Comparison of ENCODE assay signal across 16 cellular contexts in the genomic region with DNA sequence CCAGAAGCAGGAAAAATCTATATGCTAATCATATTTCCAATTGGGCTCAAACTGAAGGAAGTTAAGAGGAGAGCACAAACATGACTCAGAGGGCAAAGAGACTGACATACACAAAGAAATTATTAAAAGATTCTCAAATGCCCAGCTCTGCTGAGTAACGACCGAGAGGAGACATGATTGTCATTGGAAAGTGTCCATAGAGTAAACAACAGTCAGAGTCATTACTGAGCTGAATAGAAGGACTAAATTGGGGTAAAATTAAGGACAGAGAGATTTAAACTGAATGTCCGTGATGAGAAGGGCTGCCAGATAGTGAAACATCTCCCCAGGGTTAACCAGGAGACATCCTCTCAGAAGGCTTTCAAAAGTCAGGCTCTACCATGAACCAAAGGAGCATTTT.
DNase-seq lines count a peak whose midpoint lies in the region; ATAC-seq, FAIRE-seq and TF ChIP-seq lines count a peak whose summit lies in the region.
"Had no signal": no experiment of that assay in that cellular context is flagged by ENCODE, and none has a peak within 500 bp of the region (broad histone marks: within the 10 kb centered on the region; RNA-seq: fewer than 3 reads in every experiment).

No MANE protein-coding gene starts in this region.

- no peak overlapping the region for H3K9ac ChIP-seq in astrocyte (ENCODE audit: low read length)

- peak overlapping the region; percentile 54 for H3K4me2 ChIP-seq in astrocyte (ENCODE audit: low read length)

- intact Hi-C loops in mucosa of descending colon (cut with DNase I, micrococcal nuclease), result no loop called here

- peak overlapping the region; percentile 37 for H2AFZ ChIP-seq in astrocyte (ENCODE audit: low read depth, low read length)

- H3K27me3 Mint-ChIP-seq in astrocyte (ENCODE audit: low read depth, unreplicated experiment), result no peaks in the 10 kb centered on the region
- peaks cover 6% of the 10 kb centered on the region for H3K27me3 Mint-ChIP-seq in T-helper 2 cell treated with Interferon-gamma antibody and Interleukin-4, amounts not matched to agents 5 μg/mL and 100 μg/mL, for 36 hours (ENCODE audit: low read depth)

- H3K36me3 Mint-ChIP-seq in astrocyte (ENCODE audit: low read depth, unreplicated experiment), result no peaks in the 10 kb centered on the region
- no peaks in the 10 kb centered on the region for H3K36me3 Mint-ChIP-seq in T-helper 2 cell treated with Interferon-gamma antibody and Interleukin-4, amounts not matched to agents 5 μg/mL and 100 μg/mL, for 36 hours (ENCODE audit: low read depth)
- H3K36me3 Mint-ChIP-seq: CD8-positive, alpha-beta memory T cell had no signal

- H3K4me1 ChIP-seq in astrocyte (ENCODE audit: insufficient read depth, low read length) (no peaks in the 10 kb centered on the region), mucosa of descending colon (ENCODE audit: low read depth) (no peaks in the 10 kb centered on the region)

- no peak overlapping the region for H3K4me3 ChIP-seq in astrocyte (ENCODE audit: insufficient read depth, low read depth, low read length)
- no peak overlapping the region for H3K4me3 ChIP-seq in mucosa of descending colon

- no peak overlapping the region for H3K4me3 Mint-ChIP-seq in astrocyte (ENCODE audit: unreplicated experiment)
- no peak overlapping the region for H3K4me3 Mint-ChIP-seq in T-helper 2 cell treated with Interferon-gamma antibody and Interleukin-4, amounts not matched to agents 5 μg/mL and 100 μg/mL, for 36 hours
- H3K4me3 Mint-ChIP-seq: activated T-cell treated with anti-CD3 and anti-CD28 coated beads, Interleukin-2, amount 50 U/mL, for 72 hours; CD8-positive, alpha-beta memory T cell; H9; nephron had no signal

- no peaks in the 10 kb centered on the region for H3K9me3 Mint-ChIP-seq in astrocyte (ENCODE audit: unreplicated experiment)
- H3K9me3 Mint-ChIP-seq in T-helper 2 cell treated with Interferon-gamma antibody and Interleukin-4, amounts not matched to agents 5 μg/mL and 100 μg/mL, for 36 hours, result no peaks in the 10 kb centered on the region
- H3K9me3 Mint-ChIP-seq: activated T-cell treated with anti-CD3 and anti-CD28 coated beads, Interleukin-2, amount 50 U/mL, for 72 hours; CD8-positive, alpha-beta memory T cell; nephron had no signal

- no peaks in the 10 kb centered on the region for H3K9me3 ChIP-seq in astrocyte (ENCODE audit: insufficient read depth, low read depth, low read length)
- H3K9me3 ChIP-seq in mucosa of descending colon, result no peaks in the 10 kb centered on the region

- H3K27ac ChIP-seq in astrocyte (ENCODE audit: low read depth, low read length), result no peak overlapping the region

- H3K27me3 ChIP-seq in astrocyte (ENCODE audit: insufficient read depth, low read length), result no peaks in the 10 kb centered on the region

- H3K36me3 ChIP-seq in astrocyte (ENCODE audit: insufficient read depth, low read length), result no peaks in the 10 kb centered on the region
- H3K36me3 ChIP-seq in mucosa of descending colon (ENCODE audit: low read depth), result no peaks in the 10 kb centered on the region

- TF ChIP-seq CTCF in astrocyte (IDR thresholded peaks at IDR 0.05; ENCODE audit: insufficient read depth, low read depth, low read length) (no peak), mucosa of descending colon (IDR thresholded peaks at IDR 0.05) (no peak)

- FAIRE-seq in astrocyte (lab: Jason Lieb, UNC), result no peak
- no peak for FAIRE-seq in frontal cortex (lab: Jason Lieb, UNC)

- peak; percentile 22 for DNase-seq in ELR (ENCODE audit: low read depth)
- DNase-seq in NCI-H1436 treated with DMSO at 0.1 percent for 48 hours (lab: John Stamatoyannopoulos, UW), result peak; percentile 27
- DNase-seq in astrocyte (ENCODE audit: low read depth), result no peak
- no peak for DNase-seq in mucosa of descending colon
- DNase-seq in T-helper 2 cell treated with Interferon-gamma antibody and Interleukin-4, amounts not matched to agents 5 μg/mL and 100 μg/mL, for 36 hours (ENCODE audit: low spot score), result no peak
- DNase-seq in frontal cortex (ENCODE audit: low spot score in 2 of 2), result no peak
- DNase-seq: activated CD4-positive, CD25-positive, alpha-beta regulatory T cell treated with anti-CD3 and anti-CD28 coated beads, Interleukin-2, amount 50 U/mL, for 72 hours; activated T-cell treated with anti-CD3 and anti-CD28 coated beads, Interleukin-2, amount 50 U/mL, for 72 hours; aorta; CD8-positive, alpha-beta memory T cell; H9; head of caudate nucleus; left cardiac atrium; NCI-H526 treated with DMSO at 0.1 percent for 48 hours had no signal

- ATAC-seq in mucosa of descending colon, result peak; percentile 63
- ATAC-seq in HG03135 (IDR thresholded peaks at IDR 0.05; ENCODE audit: unreplicated experiment), result no peak
- ATAC-seq: activated T-cell treated with anti-CD3 and anti-CD28 coated beads, Interleukin-2, amount 50 U/mL, for 72 hours had no signal

- H4K20me1 ChIP-seq in astrocyte (ENCODE audit: insufficient read depth, low read length), result no peaks in the 10 kb centered on the region

- H3K79me2 ChIP-seq in astrocyte (ENCODE audit: insufficient read depth, low read length), result no peaks in the 10 kb centered on the region

- peak overlapping the region; percentile 83 for H3K27ac Mint-ChIP-seq in astrocyte (ENCODE audit: unreplicated experiment)
- no peak overlapping the region for H3K27ac Mint-ChIP-seq in T-helper 2 cell treated with Interferon-gamma antibody and Interleukin-4, amounts not matched to agents 5 μg/mL and 100 μg/mL, for 36 hours
- H3K27ac Mint-ChIP-seq: activated T-cell treated with anti-CD3 and anti-CD28 coated beads, Interleukin-2, amount 50 U/mL, for 72 hours; CD8-positive, alpha-beta memory T cell; H9; nephron had no signal

- H3K4me1 Mint-ChIP-seq in astrocyte (ENCODE audit: low read depth, unreplicated experiment), result peaks cover 19% of the 10 kb centered on the region
- no peaks in the 10 kb centered on the region for H3K4me1 Mint-ChIP-seq in T-helper 2 cell treated with Interferon-gamma antibody and Interleukin-4, amounts not matched to agents 5 μg/mL and 100 μg/mL, for 36 hours (ENCODE audit: low read depth)
- H3K4me1 Mint-ChIP-seq: CD8-positive, alpha-beta memory T cell had no signal

Comparison
In these comparisons a context has a peak if more than half of its experiments do, and no peak if none do; other contexts are left out.
1. DNase-seq: peak in ELR (single experiment) and NCI-H1436 treated with DMSO at 0.1 percent for 48 hours (single experiment); none in astrocyte (single experiment), mucosa of descending colon (0 of 3), T-helper 2 cell treated with Interferon-gamma antibody and Interleukin-4, amounts not matched to agents 5 μg/mL and 100 μg/mL, for 36 hours (single experiment) and frontal cortex (0 of 2).